In the genomic region with DNA sequence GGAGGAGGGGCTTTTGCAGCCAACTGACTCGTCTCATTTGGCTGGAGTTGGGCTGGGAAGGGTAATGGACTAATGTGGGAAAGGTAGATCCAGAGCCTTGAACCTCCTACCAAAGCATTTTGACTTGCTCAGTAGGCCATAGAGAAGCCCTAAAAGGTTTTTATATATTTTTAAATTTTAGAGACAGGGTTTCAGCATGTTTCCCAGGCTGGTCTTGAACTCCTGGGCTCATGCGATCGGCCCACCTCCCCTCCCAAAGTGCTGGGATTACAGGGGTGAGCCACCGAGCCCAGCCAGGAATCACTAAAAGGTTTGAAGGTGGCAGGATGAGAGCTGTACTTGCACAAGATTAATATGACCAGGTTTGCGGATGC, we compare ENCODE assay signal across 1 cellular context.
TF ChIP-seq lines count a peak whose summit lies in the region.

No MANE protein-coding gene starts in this region.

TF ChIP-seq in A549, 52 proteins besides CTCF, POLR2A, EP300 and RAD21 (continued from another document):
- TF ChIP-seq, protein P1, sequence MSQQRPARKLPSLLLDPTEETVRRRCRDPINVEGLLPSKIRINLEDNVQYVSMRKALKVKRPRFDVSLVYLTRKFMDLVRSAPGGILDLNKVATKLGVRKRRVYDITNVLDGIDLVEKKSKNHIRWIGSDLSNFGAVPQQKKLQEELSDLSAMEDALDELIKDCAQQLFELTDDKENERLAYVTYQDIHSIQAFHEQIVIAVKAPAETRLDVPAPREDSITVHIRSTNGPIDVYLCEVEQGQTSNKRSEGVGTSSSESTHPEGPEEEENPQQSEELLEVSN (IDR thresholded peaks at IDR 0.05; ENCODE audit: borderline replicate concordance, low read depth), result no peak
- TF ChIP-seq USF2 (IDR thresholded peaks at IDR 0.05) (no peak), NPAS2 (CRISPR knock-in tag; IDR thresholded peaks at IDR 0.05; ENCODE audit: borderline replicate concordance) (no peak), BHLHE40 (IDR thresholded peaks at IDR 0.05; ENCODE audit: low read depth, low read length) (no peak)
